In the genomic region with DNA sequence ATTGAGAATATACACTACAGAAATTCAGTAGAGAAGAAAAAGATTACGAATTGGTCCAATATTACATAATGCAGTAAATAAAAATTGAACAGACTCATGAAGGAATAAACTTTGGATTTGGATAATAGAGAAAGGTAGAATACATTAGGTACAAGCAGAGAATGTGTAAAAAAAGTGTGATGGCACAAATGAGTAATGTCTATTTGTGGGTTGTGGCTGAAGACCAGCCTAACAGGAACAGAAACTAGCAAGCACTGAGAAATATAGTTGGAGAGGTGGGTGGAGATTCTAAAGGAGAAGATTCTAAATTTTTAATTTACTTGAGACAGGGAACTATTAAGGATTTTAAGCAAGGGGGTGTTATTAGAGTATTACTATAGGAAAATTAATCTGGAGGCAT, we compare ENCODE assay signal across 11 cellular contexts. TPM values are rescaled to one million over a fixed set of nuclear protein-coding genes. Genes with fewer than 3 reads are reported as not detected.
DNase-seq lines count a peak whose midpoint lies in the region; ATAC-seq and TF ChIP-seq lines count a peak whose summit lies in the region.
"Had no signal": no experiment of that assay in that cellular context is flagged by ENCODE, and none has a peak within 500 bp of the region (broad histone marks: within the 10 kb centered on the region; RNA-seq: fewer than 3 reads in every experiment).

No MANE protein-coding gene starts in this region.

- no peak overlapping the region for H3K9ac ChIP-seq in smooth muscle cell (ENCODE audit: low read depth)

- no peak overlapping the region for H2AFZ ChIP-seq in smooth muscle cell (ENCODE audit: low read depth)

- H3K4me3 ChIP-seq in smooth muscle cell, result no peak overlapping the region
- H3K4me3 ChIP-seq: right lobe of liver had no signal

- ATAC-seq in GM18508 (IDR thresholded peaks at IDR 0.05; ENCODE audit: insufficient read depth, unreplicated experiment), result peak; percentile 99
- peak; percentile 100 for ATAC-seq in GM21515 (IDR thresholded peaks at IDR 0.05; ENCODE audit: unreplicated experiment)
- peak; percentile 98 for ATAC-seq in HG03196 (IDR thresholded peaks at IDR 0.05; ENCODE audit: unreplicated experiment)
- peak; percentile 88 for ATAC-seq in activated naive CD8-positive, alpha-beta T cell treated with anti-CD3 and anti-CD28 coated beads, Interleukin-2, amount 50 U/mL, for 24 hours

- H3K27ac Mint-ChIP-seq in activated naive CD8-positive, alpha-beta T cell treated with anti-CD3 and anti-CD28 coated beads, Interleukin-2, amount 50 U/mL, for 24 hours, result peak overlapping the region; percentile 36

- peaks cover 15% of the 10 kb centered on the region for H3K4me1 Mint-ChIP-seq in activated naive CD8-positive, alpha-beta T cell treated with anti-CD3 and anti-CD28 coated beads, Interleukin-2, amount 50 U/mL, for 24 hours

- no peaks in the 10 kb centered on the region for H3K36me3 ChIP-seq in smooth muscle cell (ENCODE audit: low read depth)
- H3K36me3 ChIP-seq: right lobe of liver had no signal

- DNase-seq in activated naive CD8-positive, alpha-beta T cell treated with anti-CD3 and anti-CD28 coated beads, Interleukin-2, amount 50 U/mL, for 24 hours, result no peak
- DNase-seq in KG1 (lab: John Stamatoyannopoulos, UW) (no peak), NCI-H446 treated with DMSO at 0.1 percent for 48 hours (lab: John Stamatoyannopoulos, UW) (no peak), smooth muscle cell (lab: John Stamatoyannopoulos, UW; ENCODE audit: unreplicated experiment) (no peak), HUDEP-2 (lab: John Stamatoyannopoulos, UW; ENCODE audit: unreplicated experiment in 76 of 76) (no peak)
- DNase-seq: activated CD8-positive, alpha-beta memory T cell treated with anti-CD3 and anti-CD28 coated beads, Interleukin-2, amount 50 U/mL, for 4 hours; right lobe of liver had no signal

- H3K9me3 Mint-ChIP-seq in activated naive CD8-positive, alpha-beta T cell treated with anti-CD3 and anti-CD28 coated beads, Interleukin-2, amount 50 U/mL, for 24 hours, result peaks cover 4% of the 10 kb centered on the region

- no peak overlapping the region for H3K4me2 ChIP-seq in smooth muscle cell

- no peak overlapping the region for H3K27ac ChIP-seq in smooth muscle cell (ENCODE audit: low read depth)
- H3K27ac ChIP-seq: right lobe of liver had no signal

- no peaks in the 10 kb centered on the region for H4K20me1 ChIP-seq in smooth muscle cell (ENCODE audit: low read depth)

- H3K4me1 ChIP-seq in smooth muscle cell (ENCODE audit: low read depth), result no peaks in the 10 kb centered on the region
- H3K4me1 ChIP-seq: right lobe of liver had no signal

- H3F3A ChIP-seq in smooth muscle cell (ENCODE audit: low read depth), result no peaks in the 10 kb centered on the region

- H3K79me2 ChIP-seq in smooth muscle cell (ENCODE audit: low read depth), result no peaks in the 10 kb centered on the region

- WGBS in smooth muscle cell (ENCODE audit: low lambda C conversion rate), result 98% methylated on average over 1 of the region's 1 CpG

- no peak for TF ChIP-seq CTCF in smooth muscle cell (IDR thresholded peaks at IDR 0.05; ENCODE audit: borderline replicate concordance, insufficient read depth, poor library complexity, severe bottlenecking)

- H3K27me3 Mint-ChIP-seq in activated naive CD8-positive, alpha-beta T cell treated with anti-CD3 and anti-CD28 coated beads, Interleukin-2, amount 50 U/mL, for 24 hours, result peaks cover 17% of the 10 kb centered on the region

- no peaks in the 10 kb centered on the region for H3K9me3 ChIP-seq in smooth muscle cell (replicated peaks; ENCODE audit: low read depth)
- H3K9me3 ChIP-seq: right lobe of liver had no signal

- H3K36me3 Mint-ChIP-seq in activated naive CD8-positive, alpha-beta T cell treated with anti-CD3 and anti-CD28 coated beads, Interleukin-2, amount 50 U/mL, for 24 hours (ENCODE audit: low read depth), result peaks cover 4% of the 10 kb centered on the region

- H3K27me3 ChIP-seq in smooth muscle cell (ENCODE audit: low read depth), result no peaks in the 10 kb centered on the region
- H3K27me3 ChIP-seq: right lobe of liver had no signal

- H3K4me3 Mint-ChIP-seq in activated naive CD8-positive, alpha-beta T cell treated with anti-CD3 and anti-CD28 coated beads, Interleukin-2, amount 50 U/mL, for 24 hours, result no peak overlapping the region

RNA-seq across cellular contexts. Expression of gene CLOCK, which starts 15.2 kb away (rescaled TPM):
- 32.3 and 39.5 TPM in 2 replicates for total RNA-seq in smooth muscle cell
- 5.9 and 6.9 TPM in 2 replicates for polyA plus RNA-seq in smooth muscle cell

RNA-seq across cellular contexts. Expression of gene PDCL2, which starts 30.2 kb away (rescaled TPM):
- not detected in 2 replicates for total RNA-seq in smooth muscle cell
- not detected in 2 replicates for polyA plus RNA-seq in smooth muscle cell
- total RNA-seq: kidney epithelial cell, right lobe of liver had no signal
